ENCODE assay signal across 8 cellular contexts in genomic region chr1:64006276-64007051, GRCh38.
DNase-seq lines count a peak whose midpoint lies in the region; ATAC-seq, FAIRE-seq and TF ChIP-seq lines count a peak whose summit lies in the region.

No MANE protein-coding gene starts in this region.

- no peaks in the 10 kb centered on the region for H3K36me3 ChIP-seq in adrenal gland (replicated peaks in 1 of 2)
- H3K36me3 ChIP-seq in right lobe of liver, result no peaks in the 10 kb centered on the region
- H3K36me3 ChIP-seq in ovary, result no peaks in the 10 kb centered on the region
- H3K36me3 ChIP-seq in HAP-1 (replicated peaks), result no peaks in the 10 kb centered on the region

- TF ChIP-seq CTCF in adrenal gland (IDR thresholded peaks at IDR 0.05) (no peak), right lobe of liver (IDR thresholded peaks at IDR 0.05) (no peak), ovary (IDR thresholded peaks at IDR 0.05) (no peak)

- H3K27ac ChIP-seq in adrenal gland, result peak overlapping the region in 3 of 5 donors; percentile 43 to 62 (median 57)
- no peak overlapping the region for H3K27ac ChIP-seq in right lobe of liver
- H3K27ac ChIP-seq in ovary, result no peak overlapping the region

- no peak for TF ChIP-seq POLR2A in adrenal gland (IDR thresholded peaks at IDR 0.05)
- no peak for TF ChIP-seq POLR2A in right lobe of liver (IDR thresholded peaks at IDR 0.05)
- TF ChIP-seq POLR2A in ovary (IDR thresholded peaks at IDR 0.05), result no peak

- intact Hi-C loops in adrenal gland (cut with DNase I) (no loop called here), right lobe of liver (cut with DNase I) (no loop called here), ovary (cut with DNase I) (no loop called here)

- in situ Hi-C loops in HAP-1 (cut with MboI; ENCODE audit: low sequenced_read_pairs), result no loop called here

- WGBS in adrenal gland, 4 donors, result 56 to 58% (median 58%) methylated on average over 8 of the region's 8 CpGs
- WGBS in right lobe of liver (ENCODE audit: insufficient coverage, low coverage, low lambda C conversion rate, missing lambda C conversion rate), result 57% methylated on average over 8 of the region's 8 CpGs
- WGBS in ovary, 3 donors, result 54 to 62% (median 60%) methylated on average over 8 of the region's 8 CpGs

- peak; percentile 41 to 97 (median 58) for ATAC-seq in right lobe of liver
- ATAC-seq in GM21786 (IDR thresholded peaks at IDR 0.05; ENCODE audit: unreplicated experiment), result no peak

- TF ChIP-seq EP300 in ovary (IDR thresholded peaks at IDR 0.05), result no peak

- no peaks in the 10 kb centered on the region for H3K27me3 ChIP-seq in adrenal gland
- no peaks in the 10 kb centered on the region for H3K27me3 ChIP-seq in right lobe of liver
- H3K27me3 ChIP-seq in ovary, result no peaks in the 10 kb centered on the region
- H3K27me3 ChIP-seq in HAP-1 (ENCODE audit: low read depth), result no peaks in the 10 kb centered on the region

- H3K4me1 ChIP-seq in adrenal gland (replicated peaks in 1 of 2) (peaks cover 11 to 18% of the 10 kb centered on the region in 2 donors), right lobe of liver (no peaks in the 10 kb centered on the region), ovary (ENCODE audit: insufficient read depth) (no peaks in the 10 kb centered on the region), HAP-1 (no peaks in the 10 kb centered on the region)

- DNase-seq in Ammon's horn (ENCODE audit: low spot score) (peak; percentile 48), HTR-8/SVneo (ENCODE audit: insufficient read length, low spot score) (peak; percentile 22), adrenal gland (peak; percentile 39 to 64 (median 57)), right lobe of liver (no peak), ecto neural progenitor cell (ENCODE audit: low spot score) (no peak), ovary (no peak), HAP-1 (ENCODE audit: low spot score in 2 of 2) (no peak)

- H3K9me3 ChIP-seq in adrenal gland (replicated peaks in 1 of 3) (no peaks in the 10 kb centered on the region), right lobe of liver (no peaks in the 10 kb centered on the region), ovary (no peaks in the 10 kb centered on the region), HAP-1 (no peaks in the 10 kb centered on the region)

- no peak overlapping the region for H3K4me3 ChIP-seq in adrenal gland
- H3K4me3 ChIP-seq in right lobe of liver, result no peak overlapping the region
- H3K4me3 ChIP-seq in ovary, result no peak overlapping the region
- H3K4me3 ChIP-seq in HAP-1, result no peak overlapping the region

- FAIRE-seq in HTR-8/SVneo (lab: Jason Lieb, UNC), result no peak

Comparison
In these comparisons a context has a peak if more than half of its experiments do, and no peak if none do; other contexts are left out.
1. DNase-seq: peak in Ammon's horn (single experiment), HTR-8/SVneo (single experiment) and adrenal gland (7 of 7); none in right lobe of liver (0 of 3), ecto neural progenitor cell (single experiment), ovary (0 of 5) and HAP-1 (0 of 2).
2. H3K27ac ChIP-seq: peak in adrenal gland (3 of 5); none in right lobe of liver (0 of 3) and ovary (0 of 2).